ENCODE assay signal across 1 cellular context in genomic region chr13:45178349-45179142, GRCh38.
TF ChIP-seq lines count a peak whose summit lies in the region.

No MANE protein-coding gene starts in this region.

TF ChIP-seq in HEK293, 187 proteins besides CTCF, POLR2A, EP300 and RAD21 (continued from another document):
- TF ChIP-seq KLF10 (tag by site-specific recombination; IDR thresholded peaks at IDR 0.05) (peak; percentile 82), ZNF398 (tag by site-specific recombination; IDR thresholded peaks at IDR 0.05) (no peak), ZBTB44 (tag by site-specific recombination; IDR thresholded peaks at IDR 0.05) (peak; percentile 98), ZNF140 (tag by site-specific recombination; IDR thresholded peaks at IDR 0.05) (no peak), ZNF157 (tag by site-specific recombination; IDR thresholded peaks at IDR 0.05) (no peak), ZBTB48 (tag by site-specific recombination; IDR thresholded peaks at IDR 0.05) (no peak), ZNF501 (tag by site-specific recombination; IDR thresholded peaks at IDR 0.05) (peak; percentile 65), ZFP37 (tag by site-specific recombination; IDR thresholded peaks at IDR 0.05) (peak; percentile 63; the same call in 1 of the 2 replicates), PRDM2 (tag by site-specific recombination; IDR thresholded peaks at IDR 0.05; ENCODE audit: borderline replicate concordance) (no peak), ZNF146 (tag by site-specific recombination; IDR thresholded peaks at IDR 0.05) (0 out of 2 replicates have a peak, but pooled peaks have one; percentile 23), ZBTB7A (tag by site-specific recombination; IDR thresholded peaks at IDR 0.05; ENCODE audit: low read depth) (no peak), ZNF600 (tag by site-specific recombination; IDR thresholded peaks at IDR 0.05) (peak; percentile 84; the same call in 1 of the 2 replicates), ZNF529 (tag by site-specific recombination; IDR thresholded peaks at IDR 0.05; ENCODE audit: insufficient replicate concordance) (no peak), ZNF473 (tag by site-specific recombination; IDR thresholded peaks at IDR 0.05) (no peak), ZNF776 (tag by site-specific recombination; IDR thresholded peaks at IDR 0.05; ENCODE audit: borderline replicate concordance) (no peak), ZNF221 (tag by site-specific recombination; IDR thresholded peaks at IDR 0.05; ENCODE audit: borderline replicate concordance) (no peak), ZNF488 (tag by site-specific recombination; IDR thresholded peaks at IDR 0.05) (no peak), ZNF670 (tag by site-specific recombination; IDR thresholded peaks at IDR 0.05; ENCODE audit: low read depth) (no peak), ZNF624 (tag by site-specific recombination; IDR thresholded peaks at IDR 0.05) (no peak), ZNF23 (tag by site-specific recombination; IDR thresholded peaks at IDR 0.05; ENCODE audit: borderline replicate concordance) (no peak), ZNF184 (tag by site-specific recombination; IDR thresholded peaks at IDR 0.05) (no peak; the same call in 1 of the 2 replicates), ZNF561 (tag by site-specific recombination; IDR thresholded peaks at IDR 0.05; ENCODE audit: borderline replicate concordance) (peak; percentile 57; the same call in 1 of the 2 replicates), ZNF48 (tag by site-specific recombination; IDR thresholded peaks at IDR 0.05) (no peak), ZSCAN30 (tag by site-specific recombination; IDR thresholded peaks at IDR 0.05) (0 out of 2 replicates have a peak, but pooled peaks have one; percentile 7)
TF ChIP-seq in HEK293: peak in this region for 59.
